In the genomic region with DNA sequence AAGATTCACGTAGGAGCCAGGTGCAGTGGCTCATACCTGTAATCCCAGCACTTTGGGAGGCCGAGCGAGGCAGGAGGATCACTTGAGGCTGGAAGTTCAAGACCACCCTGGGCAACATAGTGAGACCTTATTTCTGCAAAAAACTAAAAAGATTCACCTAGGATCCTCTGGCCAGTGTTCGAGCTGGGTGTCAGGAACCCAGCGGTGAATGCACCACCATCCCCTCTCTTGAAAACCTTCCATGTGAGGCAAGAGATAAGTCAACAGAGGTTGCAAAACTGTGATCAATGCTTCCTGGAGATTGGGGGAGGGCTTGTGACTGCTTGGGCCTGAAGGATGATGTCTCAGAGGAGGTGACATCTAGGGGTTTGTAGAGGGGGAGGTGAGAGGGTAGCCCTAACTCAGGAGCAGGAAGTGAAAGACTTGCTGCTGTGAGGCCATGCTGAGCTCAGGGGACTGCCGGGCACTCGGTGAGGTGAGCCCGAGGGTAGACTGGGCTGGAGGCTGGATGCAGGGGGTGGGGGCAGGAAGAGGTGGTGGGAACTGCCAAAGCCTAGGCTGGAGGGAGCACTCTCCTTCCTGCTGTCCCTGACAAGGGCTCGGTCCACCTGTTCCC, we compare ENCODE assay signal across 1 cellular context.
TF ChIP-seq lines count a peak whose summit lies in the region.

No MANE protein-coding gene starts in this region.

TF ChIP-seq in HepG2, 621 proteins besides CTCF, POLR2A, EP300 and RAD21 (continued from another document and continues in another):
- TF ChIP-seq ZNF761 (CRISPR knock-in tag; conservative IDR thresholded peaks at IDR 0.05): 0 out of 2 replicates have a peak, but pooled peaks have one; percentile 15
- no peak for TF ChIP-seq ZNF543 (CRISPR knock-in tag; IDR thresholded peaks at IDR 0.05)
- TF ChIP-seq NFE2 (CRISPR knock-in tag; IDR thresholded peaks at IDR 0.05): no peak
- peak; percentile 78; the same call in 1 of the 2 replicates for TF ChIP-seq ZNF331 (CRISPR knock-in tag; IDR thresholded peaks at IDR 0.05)
- peak; percentile 87 for TF ChIP-seq MIXL1 (CRISPR knock-in tag; IDR thresholded peaks at IDR 0.05)
- no peak for TF ChIP-seq TOE1 (CRISPR knock-in tag; IDR thresholded peaks at IDR 0.05)
- TF ChIP-seq ATAD3A (CRISPR knock-in tag; IDR thresholded peaks at IDR 0.05): no peak
- TF ChIP-seq, protein P1, sequence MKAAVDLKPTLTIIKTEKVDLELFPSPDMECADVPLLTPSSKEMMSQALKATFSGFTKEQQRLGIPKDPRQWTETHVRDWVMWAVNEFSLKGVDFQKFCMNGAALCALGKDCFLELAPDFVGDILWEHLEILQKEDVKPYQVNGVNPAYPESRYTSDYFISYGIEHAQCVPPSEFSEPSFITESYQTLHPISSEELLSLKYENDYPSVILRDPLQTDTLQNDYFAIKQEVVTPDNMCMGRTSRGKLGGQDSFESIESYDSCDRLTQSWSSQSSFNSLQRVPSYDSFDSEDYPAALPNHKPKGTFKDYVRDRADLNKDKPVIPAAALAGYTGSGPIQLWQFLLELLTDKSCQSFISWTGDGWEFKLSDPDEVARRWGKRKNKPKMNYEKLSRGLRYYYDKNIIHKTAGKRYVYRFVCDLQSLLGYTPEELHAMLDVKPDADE (CRISPR knock-in tag; IDR thresholded peaks at IDR 0.05): no peak
- TF ChIP-seq REL (CRISPR knock-in tag; conservative IDR thresholded peaks at IDR 0.05): no peak
- no peak for TF ChIP-seq ZNF251 (CRISPR knock-in tag; IDR thresholded peaks at IDR 0.05)
- TF ChIP-seq RBFOX2 (IDR thresholded peaks at IDR 0.05; ENCODE audit: low read depth, low read length): no peak
- no peak for TF ChIP-seq ZNF282 (IDR thresholded peaks at IDR 0.05; ENCODE audit: partially characterized antibody)
- TF ChIP-seq, protein P2, sequence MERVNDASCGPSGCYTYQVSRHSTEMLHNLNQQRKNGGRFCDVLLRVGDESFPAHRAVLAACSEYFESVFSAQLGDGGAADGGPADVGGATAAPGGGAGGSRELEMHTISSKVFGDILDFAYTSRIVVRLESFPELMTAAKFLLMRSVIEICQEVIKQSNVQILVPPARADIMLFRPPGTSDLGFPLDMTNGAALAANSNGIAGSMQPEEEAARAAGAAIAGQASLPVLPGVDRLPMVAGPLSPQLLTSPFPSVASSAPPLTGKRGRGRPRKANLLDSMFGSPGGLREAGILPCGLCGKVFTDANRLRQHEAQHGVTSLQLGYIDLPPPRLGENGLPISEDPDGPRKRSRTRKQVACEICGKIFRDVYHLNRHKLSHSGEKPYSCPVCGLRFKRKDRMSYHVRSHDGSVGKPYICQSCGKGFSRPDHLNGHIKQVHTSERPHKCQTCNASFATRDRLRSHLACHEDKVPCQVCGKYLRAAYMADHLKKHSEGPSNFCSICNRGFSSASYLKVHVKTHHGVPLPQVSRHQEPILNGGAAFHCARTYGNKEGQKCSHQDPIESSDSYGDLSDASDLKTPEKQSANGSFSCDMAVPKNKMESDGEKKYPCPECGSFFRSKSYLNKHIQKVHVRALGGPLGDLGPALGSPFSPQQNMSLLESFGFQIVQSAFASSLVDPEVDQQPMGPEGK (CRISPR knock-in tag; IDR thresholded peaks at IDR 0.05): peak; percentile 96
- TF ChIP-seq EZH2 (conservative IDR thresholded peaks at IDR 0.05; ENCODE audit: low read depth, low read length): no peak
- TF ChIP-seq NFATC3 (CRISPR knock-in tag; IDR thresholded peaks at IDR 0.05): no peak
- TF ChIP-seq NPAS2 (CRISPR knock-in tag; IDR thresholded peaks at IDR 0.05; ENCODE audit: borderline replicate concordance): 0 out of 2 replicates have a peak, but pooled peaks have one; percentile 38
- no peak for TF ChIP-seq SP1 (IDR thresholded peaks at IDR 0.05)
- no peak; the same call in 1 of the 2 replicates for TF ChIP-seq SP1 (CRISPR knock-in tag; IDR thresholded peaks at IDR 0.05)
- no peak for TF ChIP-seq TCF7L2 (IDR thresholded peaks at IDR 0.05; ENCODE audit: low read depth, low read length)
- no peak for TF ChIP-seq RFX5 (IDR thresholded peaks at IDR 0.05; ENCODE audit: low read depth, low read length)
- no peak for TF ChIP-seq ZNF724P (CRISPR knock-in tag; IDR thresholded peaks at IDR 0.05; ENCODE audit: borderline replicate concordance)
- no peak for TF ChIP-seq GABPA (IDR thresholded peaks at IDR 0.05; ENCODE audit: low read depth, low read length)
- TF ChIP-seq GABPA (CRISPR knock-in tag; IDR thresholded peaks at IDR 0.05; ENCODE audit: low read depth): peak; percentile 70
- 0 out of 2 replicates have a peak, but pooled peaks have one; percentile 41 for TF ChIP-seq PAF1 (CRISPR knock-in tag; IDR thresholded peaks at IDR 0.05)
- no peak for TF ChIP-seq ZNF552 (CRISPR knock-in tag; IDR thresholded peaks at IDR 0.05; ENCODE audit: borderline replicate concordance)
- TF ChIP-seq NFRKB (IDR thresholded peaks at IDR 0.05): no peak
- no peak for TF ChIP-seq KDM2A (CRISPR knock-in tag; IDR thresholded peaks at IDR 0.05; ENCODE audit: borderline replicate concordance, low read depth)
- TF ChIP-seq HOXA3 (CRISPR knock-in tag; IDR thresholded peaks at IDR 0.05): peak; percentile 85
- no peak for TF ChIP-seq RFX3 (CRISPR knock-in tag; IDR thresholded peaks at IDR 0.05)
- no peak for TF ChIP-seq ZSCAN12 (CRISPR knock-in tag; IDR thresholded peaks at IDR 0.05)
- TF ChIP-seq ZNF577 (CRISPR knock-in tag; IDR thresholded peaks at IDR 0.05; ENCODE audit: borderline replicate concordance, low read depth): no peak
- TF ChIP-seq NFYB (CRISPR knock-in tag; IDR thresholded peaks at IDR 0.05): no peak
- TF ChIP-seq IRX3 (CRISPR knock-in tag; IDR thresholded peaks at IDR 0.05; ENCODE audit: borderline replicate concordance, low read depth): 0 out of 2 replicates have a peak, but pooled peaks have one; percentile 43
- no peak for TF ChIP-seq ZNF432 (CRISPR knock-in tag; IDR thresholded peaks at IDR 0.05; ENCODE audit: borderline replicate concordance)
- no peak for TF ChIP-seq GLI4 (CRISPR knock-in tag; IDR thresholded peaks at IDR 0.05; ENCODE audit: borderline replicate concordance)
- TF ChIP-seq, protein P3, sequence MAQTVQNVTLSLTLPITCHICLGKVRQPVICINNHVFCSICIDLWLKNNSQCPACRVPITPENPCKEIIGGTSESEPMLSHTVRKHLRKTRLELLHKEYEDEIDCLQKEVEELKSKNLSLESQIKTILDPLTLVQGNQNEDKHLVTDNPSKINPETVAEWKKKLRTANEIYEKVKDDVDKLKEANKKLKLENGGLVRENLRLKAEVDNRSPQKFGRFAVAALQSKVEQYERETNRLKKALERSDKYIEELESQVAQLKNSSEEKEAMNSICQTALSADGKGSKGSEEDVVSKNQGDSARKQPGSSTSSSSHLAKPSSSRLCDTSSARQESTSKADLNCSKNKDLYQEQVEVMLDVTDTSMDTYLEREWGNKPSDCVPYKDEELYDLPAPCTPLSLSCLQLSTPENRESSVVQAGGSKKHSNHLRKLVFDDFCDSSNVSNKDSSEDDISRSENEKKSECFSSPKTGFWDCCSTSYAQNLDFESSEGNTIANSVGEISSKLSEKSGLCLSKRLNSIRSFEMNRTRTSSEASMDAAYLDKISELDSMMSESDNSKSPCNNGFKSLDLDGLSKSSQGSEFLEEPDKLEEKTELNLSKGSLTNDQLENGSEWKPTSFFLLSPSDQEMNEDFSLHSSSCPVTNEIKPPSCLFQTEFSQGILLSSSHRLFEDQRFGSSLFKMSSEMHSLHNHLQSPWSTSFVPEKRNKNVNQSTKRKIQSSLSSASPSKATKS (CRISPR knock-in tag; IDR thresholded peaks at IDR 0.05): no peak
- TF ChIP-seq CHD4 (IDR thresholded peaks at IDR 0.05; ENCODE audit: borderline replicate concordance, low read length): no peak; the same call in 1 of the 2 replicates
- TF ChIP-seq ZNF513 (CRISPR knock-in tag; conservative IDR thresholded peaks at IDR 0.05): no peak
- no peak for TF ChIP-seq SCMH1 (CRISPR knock-in tag; IDR thresholded peaks at IDR 0.05; ENCODE audit: borderline replicate concordance)
- TF ChIP-seq ISX (CRISPR knock-in tag; conservative IDR thresholded peaks at IDR 0.05): no peak
- 0 out of 2 replicates have a peak, but pooled peaks have one; percentile 50 for TF ChIP-seq HNF1A (IDR thresholded peaks at IDR 0.05; ENCODE audit: low read depth)
- no peak; the same call in 1 of the 2 replicates for TF ChIP-seq HNF1A (CRISPR knock-in tag; IDR thresholded peaks at IDR 0.05; ENCODE audit: borderline replicate concordance)
- TF ChIP-seq ZNF496 (CRISPR knock-in tag; IDR thresholded peaks at IDR 0.05; ENCODE audit: insufficient replicate concordance): no peak
- TF ChIP-seq RBAK (CRISPR knock-in tag; IDR thresholded peaks at IDR 0.05): no peak
- no peak for TF ChIP-seq MTF1 (CRISPR knock-in tag; IDR thresholded peaks at IDR 0.05)
- peak; percentile 95 for TF ChIP-seq SALL1 (CRISPR knock-in tag; IDR thresholded peaks at IDR 0.05)
- TF ChIP-seq ZNF512 (CRISPR knock-in tag; IDR thresholded peaks at IDR 0.05): no peak
- peak; percentile 6; the same call in 1 of the 2 replicates for TF ChIP-seq ZNF768 (CRISPR knock-in tag; IDR thresholded peaks at IDR 0.05)
- no peak for TF ChIP-seq FOXJ3 (CRISPR knock-in tag; IDR thresholded peaks at IDR 0.05; ENCODE audit: borderline replicate concordance)
- TF ChIP-seq USF2 (IDR thresholded peaks at IDR 0.05; ENCODE audit: low read depth, low read length): no peak
- TF ChIP-seq USF2 (CRISPR knock-in tag; IDR thresholded peaks at IDR 0.05; ENCODE audit: borderline replicate concordance): no peak; the same call in 1 of the 2 replicates
- TF ChIP-seq DPF2 (CRISPR knock-in tag; IDR thresholded peaks at IDR 0.05; ENCODE audit: borderline replicate concordance, low read depth): peak; percentile 99
- no peak for TF ChIP-seq RAD51 (IDR thresholded peaks at IDR 0.05; ENCODE audit: borderline replicate concordance)
- no peak for TF ChIP-seq ZNF678 (CRISPR knock-in tag; IDR thresholded peaks at IDR 0.05)
- TF ChIP-seq, protein P4, sequence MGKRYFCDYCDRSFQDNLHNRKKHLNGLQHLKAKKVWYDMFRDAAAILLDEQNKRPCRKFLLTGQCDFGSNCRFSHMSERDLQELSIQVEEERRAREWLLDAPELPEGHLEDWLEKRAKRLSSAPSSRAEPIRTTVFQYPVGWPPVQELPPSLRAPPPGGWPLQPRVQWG (CRISPR knock-in tag; IDR thresholded peaks at IDR 0.05; ENCODE audit: borderline replicate concordance, low read depth): no peak
